ENCODE assay signal across 8 cellular contexts in genomic region chr21:31559368-31560119, GRCh38.
DNase-seq lines count a peak whose midpoint lies in the region; ATAC-seq, FAIRE-seq and TF ChIP-seq lines count a peak whose summit lies in the region.

No MANE protein-coding gene starts in this region.

- H3K27me3 ChIP-seq in liver (ENCODE audit: control insufficient read depth in 4 of 4, insufficient read depth in 4 of 4, low read length in 3 of 4) (no peaks in the 10 kb centered on the region), HepG2 (ENCODE audit: control insufficient read depth in 1 of 2, insufficient read depth in 2 of 2, low read length in 2 of 2) (peaks cover 4 to 21% of the 10 kb centered on the region in 2 experiments), ectodermal cell (ENCODE audit: control insufficient read depth, insufficient read depth, low read length, poor library complexity, severe bottlenecking) (no peaks in the 10 kb centered on the region)

- POLR2A ChIA-PET in HepG2 (lab: Yijun Ruan, JAX), result no interaction called here
- POLR2A ChIA-PET in activated CD8-positive, alpha-beta T cell treated with anti-CD3 and anti-CD28 coated beads, Interleukin-2, amount 10 ng/mL, durations not matched to agents 7 days and 5 days (lab: Charles Lee), result interaction anchor here (0.7 to 2.2 kb wide), 20 partner anchors 11 to 442 kb away, joined by 3 to 8 read pairs (median 4); no protein-coding TSS in a partner anchor

- H3K36me3 ChIP-seq in liver (ENCODE audit: control insufficient read depth in 4 of 4, insufficient read depth in 3 of 4, low read depth in 1 of 4, low read length in 3 of 4), result peaks cover 2 to 6% (median 3%) of the 10 kb centered on the region in 4 donors
- H3K36me3 ChIP-seq in HepG2 (replicated peaks in 1 of 2; ENCODE audit: control insufficient read depth in 1 of 2, insufficient read depth in 2 of 2, low read length in 2 of 2), result no peaks in the 10 kb centered on the region
- H3K36me3 ChIP-seq in ectodermal cell (ENCODE audit: control insufficient read depth, insufficient read depth, low read length), result no peaks in the 10 kb centered on the region

- peak overlapping the region; percentile 85 for H3K4me3 Mint-ChIP-seq in activated CD8-positive, alpha-beta T cell treated with anti-CD3 and anti-CD28 coated beads, Interleukin-2, amount 10 ng/mL, durations not matched to agents 7 days and 5 days
- peak overlapping the region; percentile 89 for H3K4me3 Mint-ChIP-seq in memory B cell

- 60% methylated on average over 54 of the region's 54 CpGs for WGBS in liver
- WGBS in HepG2 (ENCODE audit: low lambda C conversion rate), result 48% methylated on average over 41 of the region's 54 CpGs
- WGBS in ectodermal cell, 2 experiments, result 3 to 4% methylated on average over 54 of the region's 54 CpGs

- peak overlapping the region; percentile 88 for H3K27ac Mint-ChIP-seq in activated CD8-positive, alpha-beta T cell treated with anti-CD3 and anti-CD28 coated beads, Interleukin-2, amount 10 ng/mL, durations not matched to agents 7 days and 5 days
- no peak overlapping the region for H3K27ac Mint-ChIP-seq in memory B cell

- peaks cover 2 to 17% (median 6%) of the 10 kb centered on the region in 4 donors for H3K4me1 ChIP-seq in liver (ENCODE audit: control insufficient read depth in 4 of 4, insufficient read depth in 4 of 4, low read length in 3 of 4)
- H3K4me1 ChIP-seq in HepG2 (ENCODE audit: insufficient read depth, low read length), result no peaks in the 10 kb centered on the region
- peaks cover 31% of the 10 kb centered on the region for H3K4me1 ChIP-seq in ectodermal cell (ENCODE audit: control insufficient read depth, insufficient read depth, low read length)

- H3K9ac ChIP-seq in liver (ENCODE audit: low read depth in 1 of 2, low read length in 2 of 2), result no peak overlapping the region
- H3K9ac ChIP-seq in HepG2 (ENCODE audit: insufficient read depth, low read depth, low read length), result no peak overlapping the region

- H4K20me1 ChIP-seq in HepG2 (ENCODE audit: insufficient read depth, low read length), result no peaks in the 10 kb centered on the region

- in situ Hi-C loops in HepG2 (cut with HindIII; ENCODE audit: extremely low pct_ligation_motif_present, low pct_unique_long_range_greater_than_20kb), result no loop called here

- H3K27ac ChIP-seq in liver (ENCODE audit: low read depth in 1 of 2, low read length in 2 of 2) (no peak overlapping the region), HepG2 (ENCODE audit: extremely low read length, insufficient read depth, low read length) (no peak overlapping the region), ectodermal cell (ENCODE audit: insufficient read depth, low read depth, low read length, poor library complexity, severe bottlenecking) (peak overlapping the region; percentile 88)

- H3K4me2 ChIP-seq in HepG2 (ENCODE audit: low read depth, low read length), result no peak overlapping the region

- intact Hi-C loops in HepG2 (cut with micrococcal nuclease; ENCODE audit: unreplicated experiment), result no loop called here

- H3K79me2 ChIP-seq in HepG2 (ENCODE audit: insufficient read depth, low read length), result no peaks in the 10 kb centered on the region

- H3K9me3 ChIP-seq in liver (ENCODE audit: control insufficient read depth in 4 of 4, low read length in 3 of 4) (no peaks in the 10 kb centered on the region), HepG2 (ENCODE audit: low read length) (no peaks in the 10 kb centered on the region), ectodermal cell (ENCODE audit: control insufficient read depth, low read length) (no peaks in the 10 kb centered on the region)

- no TSS peak for BruUV-seq in HepG2 (replicated peaks; lab: Mats Ljungman, UMichigan)

- H3K4me1 Mint-ChIP-seq in activated CD8-positive, alpha-beta T cell treated with anti-CD3 and anti-CD28 coated beads, Interleukin-2, amount 10 ng/mL, durations not matched to agents 7 days and 5 days (ENCODE audit: low read depth), result peaks cover 40% of the 10 kb centered on the region
- peaks cover 3% of the 10 kb centered on the region for H3K4me1 Mint-ChIP-seq in memory B cell

- no peak for TF ChIP-seq POLR2A in HepG2 (IDR thresholded peaks at IDR 0.05; ENCODE audit: insufficient read depth in 1 of 2, low read depth in 2 of 2, low read length in 2 of 2)

- no peak overlapping the region for H2AFZ ChIP-seq in HepG2 (ENCODE audit: low read length)

- H3K36me3 Mint-ChIP-seq in activated CD8-positive, alpha-beta T cell treated with anti-CD3 and anti-CD28 coated beads, Interleukin-2, amount 10 ng/mL, durations not matched to agents 7 days and 5 days (ENCODE audit: low read depth), result peaks cover 27% of the 10 kb centered on the region
- no peaks in the 10 kb centered on the region for H3K36me3 Mint-ChIP-seq in memory B cell

- no peak for FAIRE-seq in HepG2 (lab: Jason Lieb, UNC)

- H3K9me3 Mint-ChIP-seq in activated CD8-positive, alpha-beta T cell treated with anti-CD3 and anti-CD28 coated beads, Interleukin-2, amount 10 ng/mL, durations not matched to agents 7 days and 5 days (ENCODE audit: insufficient read depth), result no peaks in the 10 kb centered on the region
- no peaks in the 10 kb centered on the region for H3K9me3 Mint-ChIP-seq in memory B cell

- peak overlapping the region in 2 of 3 donors; percentile 42 to 50 for H3K4me3 ChIP-seq in liver (ENCODE audit: low read depth in 1 of 3, low read length in 3 of 3)
- H3K4me3 ChIP-seq in HepG2 (replicated peaks in 1 of 3; ENCODE audit: insufficient read depth in 1 of 3, low read depth in 2 of 3, low read length in 3 of 3), result no peak overlapping the region
- peak overlapping the region; percentile 82 for H3K4me3 ChIP-seq in ectodermal cell (ENCODE audit: insufficient read depth, low read depth, low read length)

- DNase-seq in HepG2 (ENCODE audit: low spot score) (no peak), NCI-H446 (lab: John Stamatoyannopoulos, UW) (peak; percentile 98 to 99), memory B cell (ENCODE audit: low spot score in 2 of 2) (peak in 1 of 2 donors; percentile 62)
- DNase-seq in activated CD8-positive, alpha-beta T cell treated with anti-CD3 and anti-CD28 coated beads, Interleukin-2, amount 10 ng/mL, durations not matched to agents 7 days and 5 days, result peak; percentile 96
- peak; percentile 90 to 94 (median 91) for DNase-seq in stimulated activated CD4-positive, alpha-beta T cell treated with anti-CD3 and anti-CD28 coated beads, TNF-alpha, amount 100 ng/mL, for 48 hours (ENCODE audit: low read depth in 3 of 3)

- ATAC-seq in HepG2, result no peak; the same call in 2 of the 3 replicates
- peak; percentile 65 for ATAC-seq in HG03103 (IDR thresholded peaks at IDR 0.05; ENCODE audit: low read depth, unreplicated experiment)
- peak; percentile 88 for ATAC-seq in activated CD8-positive, alpha-beta T cell treated with anti-CD3 and anti-CD28 coated beads, Interleukin-2, amount 10 ng/mL, durations not matched to agents 7 days and 5 days
- ATAC-seq in memory B cell (ENCODE audit: low read depth), result peak; percentile 79

- TF ChIP-seq RAD21 in liver (IDR thresholded peaks at IDR 0.05) (no peak), HepG2 (CRISPR knock-in tag; IDR thresholded peaks at IDR 0.05) (no peak)

- no peak for TF ChIP-seq CTCF in liver (IDR thresholded peaks at IDR 0.05; ENCODE audit: low read depth, low read length, missing input control)
- TF ChIP-seq CTCF in HepG2 (CRISPR knock-in tag; IDR thresholded peaks at IDR 0.05), result no peak

- H3K27me3 Mint-ChIP-seq in activated CD8-positive, alpha-beta T cell treated with anti-CD3 and anti-CD28 coated beads, Interleukin-2, amount 10 ng/mL, durations not matched to agents 7 days and 5 days (ENCODE audit: low read depth), result peaks cover 20% of the 10 kb centered on the region
- peaks cover 17% of the 10 kb centered on the region for H3K27me3 Mint-ChIP-seq in memory B cell

- TF ChIP-seq EP300 in HepG2 (IDR thresholded peaks at IDR 0.05; ENCODE audit: low read depth in 2 of 2, low read length in 2 of 2), result no peak
- no peak for TF ChIP-seq EP300 in HepG2 (CRISPR knock-in tag; IDR thresholded peaks at IDR 0.05; ENCODE audit: borderline replicate concordance)

- CTCF ChIA-PET in HepG2 (lab: Yijun Ruan, JAX; ENCODE audit: low intra/inter-chr PET ratio, low total read pairs), result no interaction called here
- CTCF ChIA-PET in activated CD8-positive, alpha-beta T cell treated with anti-CD3 and anti-CD28 coated beads, Interleukin-2, amount 10 ng/mL, durations not matched to agents 7 days and 5 days (lab: Charles Lee), result interaction anchor here (0.7 to 4.0 kb wide), 38 partner anchors 12 to 698 kb away, joined by 3 to 35 read pairs (median 4); no protein-coding TSS in a partner anchor

TF ChIP-seq in liver, 16 proteins besides CTCF, POLR2A, EP300 and RAD21:
- TF ChIP-seq NR2F2 (IDR thresholded peaks at IDR 0.05) (no peak), SP1 (IDR thresholded peaks at IDR 0.05) (peak; percentile 31), HNF4A (conservative IDR thresholded peaks at IDR 0.05) (no peak), GABPA (IDR thresholded peaks at IDR 0.05 in 1 of 2, conservative IDR thresholded peaks at IDR 0.05 in 1 of 2) (no peak)

TF ChIP-seq in HepG2, 621 proteins besides CTCF, POLR2A, EP300 and RAD21 (continues in another document):
- TF ChIP-seq TRIM22 (IDR thresholded peaks at IDR 0.05) (no peak), U2AF1 (optimal IDR thresholded peaks at IDR 0.05; ENCODE audit: low read depth, low read length) (no peak), GMEB1 (CRISPR knock-in tag; IDR thresholded peaks at IDR 0.05; ENCODE audit: borderline replicate concordance) (no peak), RAD51 (IDR thresholded peaks at IDR 0.05; ENCODE audit: borderline replicate concordance) (no peak), PTBP1 (IDR thresholded peaks at IDR 0.05; ENCODE audit: low read depth, low read length, poor library complexity, severe bottlenecking) (no peak)

Comparison
In these comparisons a context has a peak if more than half of its experiments do, and no peak if none do; other contexts are left out.
1. H3K4me3 ChIP-seq: peak in liver (2 of 3) and ectodermal cell (single experiment); none in HepG2 (0 of 3).